In genomic region chr20:24917797-24918578, GRCh38 we compare ENCODE assay signal across 8 cellular contexts. TPM values are rescaled to one million over a fixed set of nuclear protein-coding genes. Genes with fewer than 3 reads are reported as not detected.
DNase-seq lines count a peak whose midpoint lies in the region; ATAC-seq, FAIRE-seq and TF ChIP-seq lines count a peak whose summit lies in the region.

No MANE protein-coding gene starts in this region.

- H3K4me1 Mint-ChIP-seq in T-helper 17 cell, result peaks cover 4% of the 10 kb centered on the region
- H3K4me1 Mint-ChIP-seq in MCF 10A (ENCODE audit: insufficient read depth, unreplicated experiment), result no peaks in the 10 kb centered on the region

- peaks cover 37% of the 10 kb centered on the region for H3K27me3 Mint-ChIP-seq in T-helper 17 cell
- H3K27me3 Mint-ChIP-seq in MCF 10A (ENCODE audit: insufficient read depth, unreplicated experiment), result no peaks in the 10 kb centered on the region

- H3K4me1 ChIP-seq in BLaER1 treated with 17β-estradiol and CSF1 and Interleukin-3, amounts not matched to agents 10 nM and 100 nM, result peaks cover 5 to 44% (median 23%) of the 10 kb centered on the region in 10 experiments; a peak in 18 of 20 replicates
- no peaks in the 10 kb centered on the region for H3K4me1 ChIP-seq in small intestine (ENCODE audit: control insufficient read depth in 2 of 2, insufficient read depth in 1 of 2, low read depth in 1 of 2, low read length in 1 of 2)

- no peaks in the 10 kb centered on the region; a peak in 1 of 22 replicates for H4K20me1 ChIP-seq in BLaER1 treated with 17β-estradiol and CSF1 and Interleukin-3, amounts not matched to agents 10 nM and 100 nM

- ATAC-seq in T-helper 17 cell (peak; percentile 68), GM18861 (IDR thresholded peaks at IDR 0.05; ENCODE audit: unreplicated experiment) (no peak)

- H3K27ac Mint-ChIP-seq in T-helper 17 cell (peak overlapping the region; percentile 24), MCF 10A (ENCODE audit: low read depth, unreplicated experiment) (no peak overlapping the region)

- H3K4me2 ChIP-seq in BLaER1 treated with 17β-estradiol and CSF1 and Interleukin-3, amounts not matched to agents 10 nM and 100 nM, result peak overlapping the region; percentile 34 to 81 (median 78)

- FAIRE-seq in small intestine (lab: Jason Lieb, UNC), result no peak

- peak overlapping the region in 1 of 10 experiments; percentile 17; a peak in 1 of 20 replicates for H3K4me3 ChIP-seq in BLaER1 treated with 17β-estradiol and CSF1 and Interleukin-3, amounts not matched to agents 10 nM and 100 nM
- no peak overlapping the region for H3K4me3 ChIP-seq in small intestine (ENCODE audit: low read depth in 1 of 2, low read length in 2 of 2)

- no peaks in the 10 kb centered on the region; a peak in 1 of 22 replicates for H3K9me3 ChIP-seq in BLaER1 treated with 17β-estradiol and CSF1 and Interleukin-3, amounts not matched to agents 10 nM and 100 nM (replicated peaks in 1 of 11)
- no peaks in the 10 kb centered on the region for H3K9me3 ChIP-seq in T-helper 17 cell (ENCODE audit: control insufficient read depth, low read length, poor library complexity, severe bottlenecking)
- no peaks in the 10 kb centered on the region for H3K9me3 ChIP-seq in small intestine (ENCODE audit: control insufficient read depth, low read depth)

- POLR2A ChIA-PET in MCF 10A (lab: Yijun Ruan, JAX), result no interaction called here

- no peaks in the 10 kb centered on the region for H3K36me3 ChIP-seq in BLaER1 treated with 17β-estradiol and CSF1 and Interleukin-3, amounts not matched to agents 10 nM and 100 nM
- H3K36me3 ChIP-seq in small intestine (ENCODE audit: control insufficient read depth in 2 of 2, insufficient read depth in 2 of 2, low read length in 2 of 2), result no peaks in the 10 kb centered on the region

- TF ChIP-seq CTCF in MCF 10A (IDR thresholded peaks at IDR 0.05; ENCODE audit: unreplicated experiment), result peak; percentile 75

- intact Hi-C loops in MCF 10A (cut with micrococcal nuclease), result loop anchor here (1.0 to 5.0 kb wide), 2 partner anchors 921 to 1250 kb away; no protein-coding TSS in a partner anchor

- DNase-seq in GM19240 (ENCODE audit: insufficient read length, low spot score) (peak; percentile 55), NCI-H1048 (lab: John Stamatoyannopoulos, UW) (peak; percentile 44), T-helper 17 cell (peak in 1 of 3 donors; percentile 33), MCF 10A (ENCODE audit: unreplicated experiment) (peak; percentile 42), iPS DF 4.7 (ENCODE audit: extremely low read depth, low spot score) (peak; percentile 38), small intestine (peak; percentile 35)

- H3K27me3 ChIP-seq in BLaER1 treated with 17β-estradiol and CSF1 and Interleukin-3, amounts not matched to agents 10 nM and 100 nM, result no peaks in the 10 kb centered on the region
- H3K27me3 ChIP-seq in small intestine (ENCODE audit: control insufficient read depth in 2 of 2, insufficient read depth in 2 of 2, low read length in 2 of 2), result peaks cover 0 to 2% of the 10 kb centered on the region in 2 donors

- BruUV-seq in MCF 10A (replicated peaks; lab: Mats Ljungman, UMichigan), result no TSS peak

- H3K4me3 Mint-ChIP-seq in T-helper 17 cell, result no peak overlapping the region
- no peak overlapping the region for H3K4me3 Mint-ChIP-seq in MCF 10A (ENCODE audit: unreplicated experiment)

- H3K36me3 Mint-ChIP-seq in T-helper 17 cell (ENCODE audit: low read depth) (peaks cover 2% of the 10 kb centered on the region), MCF 10A (ENCODE audit: insufficient read depth, unreplicated experiment) (no peaks in the 10 kb centered on the region)

- CTCF ChIA-PET in MCF 10A (lab: Yijun Ruan, JAX), result interaction anchor here (0.6 to 7.8 kb wide), 14 partner anchors 10 to 1310 kb away, joined by 3 to 61 read pairs (median 3); no protein-coding TSS in a partner anchor

- no peak overlapping the region for H3K27ac ChIP-seq in BLaER1 treated with 17β-estradiol and CSF1 and Interleukin-3, amounts not matched to agents 10 nM and 100 nM
- no peak overlapping the region for H3K27ac ChIP-seq in small intestine (ENCODE audit: low read depth in 1 of 2, low read length in 1 of 2)

- H3K9me3 Mint-ChIP-seq in MCF 10A (ENCODE audit: unreplicated experiment), result no peaks in the 10 kb centered on the region

- H3K9ac ChIP-seq in BLaER1 treated with 17β-estradiol and CSF1 and Interleukin-3, amounts not matched to agents 10 nM and 100 nM, result peak overlapping the region in 7 of 11 experiments; percentile 37 to 58 (median 47); a peak in 8 of 22 replicates

- 30 to 39% (median 34%) methylated on average over 33 to 34 of the region's 34 CpGs for WGBS in small intestine, 3 donors

RNA-seq across cellular contexts. Expression of gene CST7, which starts 31.1 kb away (rescaled TPM):
- 10 to 100 TPM; 10.7 to 22.8 TPM for total RNA-seq in T-helper 17 cell
- total RNA-seq in MCF 10A (2022), result not detected in 2 replicates
- polyA plus RNA-seq in small intestine, result 1 to 10 TPM; 2.5 to 4.9 (median 3.1) TPM

Comparison
In these comparisons a context has a peak if more than half of its experiments do, and no peak if none do; other contexts are left out.
1. RNA of gene CST7, which starts 31.1 kb away (total RNA-seq): 10.7 to 22.8 TPM in T-helper 17 cell; not detected in MCF 10A; every median in the first group is over 10 times any median in the second.